In genomic region chr3:12967751-12968209, GRCh38 we compare ENCODE assay signal across 8 cellular contexts.
DNase-seq lines count a peak whose midpoint lies in the region; ATAC-seq lines count a peak whose summit lies in the region.

No MANE protein-coding gene starts in this region.

- H3K27me3 ChIP-seq in CD4-positive, alpha-beta memory T cell (ENCODE audit: insufficient read depth, low read length), result no peaks in the 10 kb centered on the region
- H3K27me3 ChIP-seq in right cardiac atrium (ENCODE audit: control insufficient read depth, insufficient read depth) (no peaks in the 10 kb centered on the region), rectal smooth muscle tissue (ENCODE audit: control insufficient read depth, insufficient read depth, low read length) (no peaks in the 10 kb centered on the region)

- H3K9ac ChIP-seq in rectal smooth muscle tissue (ENCODE audit: low read length), result no peak overlapping the region

- H3K27me3 Mint-ChIP-seq in CD4-positive, alpha-beta memory T cell, result no peaks in the 10 kb centered on the region
- no peaks in the 10 kb centered on the region for H3K27me3 Mint-ChIP-seq in IgD-negative memory B cell
- no peaks in the 10 kb centered on the region for H3K27me3 Mint-ChIP-seq in T-helper 2 cell treated with Interferon-gamma antibody and Interleukin-4, amounts not matched to agents 5 μg/mL and 100 μg/mL, for 36 hours (ENCODE audit: low read depth)

- peak overlapping the region in 1 of 2 donors; percentile 50 for H3K4me3 ChIP-seq in CD4-positive, alpha-beta memory T cell (ENCODE audit: low read length in 2 of 2)
- H3K4me3 ChIP-seq in right cardiac atrium (ENCODE audit: low read length) (peak overlapping the region; percentile 95), rectal smooth muscle tissue (ENCODE audit: low read length) (peak overlapping the region; percentile 45), urinary bladder (ENCODE audit: low read depth, low read length) (peak overlapping the region; percentile 78)

- peak overlapping the region; percentile 67 to 86 (median 82) for H3K4me3 Mint-ChIP-seq in CD4-positive, alpha-beta memory T cell
- peak overlapping the region; percentile 3 to 95 (median 78) for H3K4me3 Mint-ChIP-seq in IgD-negative memory B cell
- peak overlapping the region; percentile 76 for H3K4me3 Mint-ChIP-seq in T-helper 2 cell treated with Interferon-gamma antibody and Interleukin-4, amounts not matched to agents 5 μg/mL and 100 μg/mL, for 36 hours

- H3K9me3 Mint-ChIP-seq in CD4-positive, alpha-beta memory T cell, result peaks cover 0 to 2% (median 0%) of the 10 kb centered on the region in 8 donors
- H3K9me3 Mint-ChIP-seq in IgD-negative memory B cell, result no peaks in the 10 kb centered on the region
- no peaks in the 10 kb centered on the region for H3K9me3 Mint-ChIP-seq in T-helper 2 cell treated with Interferon-gamma antibody and Interleukin-4, amounts not matched to agents 5 μg/mL and 100 μg/mL, for 36 hours

- peaks cover 47 to 87% (median 65%) of the 10 kb centered on the region in 4 donors for H3K4me1 Mint-ChIP-seq in CD4-positive, alpha-beta memory T cell
- peaks cover 49 to 65% (median 49%) of the 10 kb centered on the region in 3 donors for H3K4me1 Mint-ChIP-seq in IgD-negative memory B cell
- H3K4me1 Mint-ChIP-seq in T-helper 2 cell treated with Interferon-gamma antibody and Interleukin-4, amounts not matched to agents 5 μg/mL and 100 μg/mL, for 36 hours (ENCODE audit: low read depth), result peaks cover 45% of the 10 kb centered on the region

- ATAC-seq in GM21529 (IDR thresholded peaks at IDR 0.05; ENCODE audit: unreplicated experiment) (peak; percentile 79), right cardiac atrium (peak; percentile 94)

- peaks cover 0 to 32% of the 10 kb centered on the region in 2 donors for H3K36me3 Mint-ChIP-seq in CD4-positive, alpha-beta memory T cell
- no peaks in the 10 kb centered on the region for H3K36me3 Mint-ChIP-seq in IgD-negative memory B cell
- H3K36me3 Mint-ChIP-seq in T-helper 2 cell treated with Interferon-gamma antibody and Interleukin-4, amounts not matched to agents 5 μg/mL and 100 μg/mL, for 36 hours (ENCODE audit: low read depth), result peaks cover 18% of the 10 kb centered on the region

- POLR2A ChIA-PET in CD4-positive, alpha-beta memory T cell (lab: Charles Lee; ENCODE audit: partially characterized antibody), result interaction anchor here (0.7 to 2.3 kb wide), 4 partner anchors 18 to 47 kb away, joined by 3 to 11 read pairs (median 4); no protein-coding TSS in a partner anchor

- 2% methylated on average over 40 of the region's 40 CpGs for WGBS in right cardiac atrium
- 2% methylated on average over 40 of the region's 40 CpGs for WGBS in urinary bladder

- peak; percentile 82 to 89 (median 83) for DNase-seq in CD4-positive, alpha-beta memory T cell
- peak; percentile 81 for DNase-seq in T-helper 2 cell treated with Interferon-gamma antibody and Interleukin-4, amounts not matched to agents 5 μg/mL and 100 μg/mL, for 36 hours (ENCODE audit: low spot score)
- DNase-seq in right cardiac atrium, result peak; percentile 94 to 97 (median 97)

- no peak overlapping the region for H3K27ac ChIP-seq in CD4-positive, alpha-beta memory T cell (ENCODE audit: low read depth, low read length)
- H3K27ac ChIP-seq in angular gyrus (ENCODE audit: low read depth, low read length) (peak overlapping the region; percentile 14), right cardiac atrium (ENCODE audit: low read length) (peak overlapping the region; percentile 33), rectal smooth muscle tissue (ENCODE audit: low read depth, low read length) (no peak overlapping the region), urinary bladder (ENCODE audit: low read depth) (no peak overlapping the region)

- peaks cover 68% of the 10 kb centered on the region for H3K4me1 ChIP-seq in CD4-positive, alpha-beta memory T cell (ENCODE audit: insufficient read depth, low read length)
- H3K4me1 ChIP-seq in right cardiac atrium (ENCODE audit: control insufficient read depth, insufficient read depth, low read length), result peaks cover 48% of the 10 kb centered on the region
- H3K4me1 ChIP-seq in rectal smooth muscle tissue (ENCODE audit: control insufficient read depth, insufficient read depth, low read length), result peaks cover 31% of the 10 kb centered on the region
- no peaks in the 10 kb centered on the region for H3K4me1 ChIP-seq in urinary bladder (ENCODE audit: insufficient read depth)

- H3K9me3 ChIP-seq in CD4-positive, alpha-beta memory T cell (ENCODE audit: control insufficient read depth in 1 of 2, low read length in 2 of 2), result no peaks in the 10 kb centered on the region
- H3K9me3 ChIP-seq in right cardiac atrium (ENCODE audit: control insufficient read depth, low read length), result no peaks in the 10 kb centered on the region

- H3K36me3 ChIP-seq in CD4-positive, alpha-beta memory T cell (ENCODE audit: insufficient read depth, low read length), result peaks cover 3% of the 10 kb centered on the region
- H3K36me3 ChIP-seq in rectal smooth muscle tissue (ENCODE audit: control insufficient read depth, insufficient read depth, low read length), result no peaks in the 10 kb centered on the region
- H3K36me3 ChIP-seq in urinary bladder (ENCODE audit: insufficient read depth), result no peaks in the 10 kb centered on the region

- peak overlapping the region; percentile 27 to 89 (median 78) for H3K27ac Mint-ChIP-seq in CD4-positive, alpha-beta memory T cell
- peak overlapping the region in 2 of 3 donors; percentile 47 to 97 for H3K27ac Mint-ChIP-seq in IgD-negative memory B cell
- H3K27ac Mint-ChIP-seq in T-helper 2 cell treated with Interferon-gamma antibody and Interleukin-4, amounts not matched to agents 5 μg/mL and 100 μg/mL, for 36 hours, result no peak overlapping the region

- intact Hi-C loops in CD4-positive, alpha-beta memory T cell (cut with micrococcal nuclease), result loop anchor here (1.0 to 10.0 kb wide), 5 partner anchors 27 to 513 kb away; partner anchors contain the start of genes HDAC11, RAF1 and RPL32
- intact Hi-C loops in right cardiac atrium (cut with DNase I), result no loop called here

- CTCF ChIA-PET in CD4-positive, alpha-beta memory T cell (lab: Charles Lee; ENCODE audit: partially characterized antibody), result interaction anchor here (1.1 kb wide), 1 partner anchor 126 kb away, joined by 3 read pairs; no protein-coding TSS in a partner anchor

Comparison
In these comparisons a context has a peak if more than half of its experiments do, and no peak if none do; other contexts are left out.
1. H3K27ac ChIP-seq: peak in angular gyrus (single experiment) and right cardiac atrium (single experiment); none in CD4-positive, alpha-beta memory T cell (single experiment), rectal smooth muscle tissue (single experiment) and urinary bladder (single experiment).
2. Peak in every context shown above with its lines, with median percentiles within 50 percentile points of each other: DNase-seq and H3K4me3 Mint-ChIP-seq.